Comparison of ENCODE assay signal across 8 cellular contexts in the genomic region with DNA sequence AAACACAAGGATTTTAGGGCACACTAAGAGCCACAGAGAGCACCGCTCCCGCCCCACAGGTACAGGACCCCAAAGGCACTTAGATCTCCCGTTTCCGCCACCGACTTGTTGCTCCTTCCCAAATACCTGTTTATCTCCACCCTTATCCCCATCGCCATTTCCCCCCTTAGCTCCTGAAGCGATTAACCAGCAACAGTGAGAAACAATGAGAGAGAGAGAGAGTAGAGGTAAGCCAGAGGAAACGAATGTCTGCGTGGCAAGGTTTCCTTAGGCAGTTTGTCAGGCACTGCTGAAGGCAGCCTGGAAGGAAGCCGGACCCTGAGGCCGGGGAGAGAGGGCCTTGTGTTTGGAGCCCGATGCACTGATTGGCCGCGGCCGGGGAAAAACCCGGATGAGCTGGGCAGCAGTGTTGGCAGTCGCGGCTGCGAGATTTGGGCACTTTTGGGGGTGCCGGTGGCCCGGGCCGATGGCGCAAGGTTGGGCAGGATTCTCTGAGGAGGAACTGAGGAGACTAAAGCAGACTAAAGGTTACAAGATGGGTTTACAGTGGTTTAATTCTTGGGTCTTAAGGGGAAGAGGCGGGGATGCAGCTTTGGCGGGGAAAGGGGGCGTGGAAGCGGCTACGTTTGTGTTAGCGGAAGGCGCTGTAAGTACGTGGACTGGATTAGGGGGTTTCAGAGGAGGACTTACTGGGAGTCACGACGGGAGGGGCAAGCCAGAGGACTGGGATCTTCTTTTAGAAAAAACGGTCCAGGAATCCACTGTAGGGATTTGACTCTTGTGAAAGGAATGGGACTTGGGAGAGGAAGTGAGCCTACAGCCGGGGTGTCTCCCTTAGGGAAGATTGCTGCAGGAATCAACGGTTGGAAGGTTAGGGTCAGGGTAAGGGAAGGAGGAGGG. TPM values are rescaled to one million over a fixed set of nuclear protein-coding genes. Genes with fewer than 3 reads are reported as not detected.
A peak's percentile ranks its signal among the peaks of the same experiment; 100 is the strongest.
DNase-seq lines count a peak whose midpoint lies in the region; ATAC-seq, FAIRE-seq and TF ChIP-seq lines count a peak whose summit lies in the region.

A gene with protein sequence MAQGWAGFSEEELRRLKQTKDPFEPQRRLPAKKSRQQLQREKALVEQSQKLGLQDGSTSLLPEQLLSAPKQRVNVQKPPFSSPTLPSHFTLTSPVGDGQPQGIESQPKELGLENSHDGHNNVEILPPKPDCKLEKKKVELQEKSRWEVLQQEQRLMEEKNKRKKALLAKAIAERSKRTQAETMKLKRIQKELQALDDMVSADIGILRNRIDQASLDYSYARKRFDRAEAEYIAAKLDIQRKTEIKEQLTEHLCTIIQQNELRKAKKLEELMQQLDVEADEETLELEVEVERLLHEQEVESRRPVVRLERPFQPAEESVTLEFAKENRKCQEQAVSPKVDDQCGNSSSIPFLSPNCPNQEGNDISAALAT (plus strand): TSS at position 409 of the 900 bp plus-strand sequence. CDS start 58 bp downstream, at position 467.

- ATAC-seq in GM18499 (IDR thresholded peaks at IDR 0.05; ENCODE audit: insufficient read depth, unreplicated experiment) (peak; percentile 81), HG02885 (IDR thresholded peaks at IDR 0.05; ENCODE audit: poor library complexity, unreplicated experiment) (peak; percentile 98), aorta (ENCODE audit: low FRiP score) (peak; percentile 97)

- H3K4me1 ChIP-seq in astrocyte (ENCODE audit: insufficient read depth, low read length), result peaks cover 7% of the 10 kb centered on the region
- H3K4me1 ChIP-seq in hepatocyte (ENCODE audit: insufficient read depth), result no peaks in the 10 kb centered on the region
- peaks cover 0 to 5% of the 10 kb centered on the region in 2 donors for H3K4me1 ChIP-seq in aorta (ENCODE audit: control insufficient read depth in 1 of 2, insufficient read depth in 2 of 2, low read length in 2 of 2)

- H3K27me3 ChIP-seq in astrocyte (ENCODE audit: insufficient read depth, low read length) (no peaks in the 10 kb centered on the region), hepatocyte (no peaks in the 10 kb centered on the region), aorta (ENCODE audit: control insufficient read depth in 1 of 2, insufficient read depth in 2 of 2, low read length in 1 of 2) (no peaks in the 10 kb centered on the region)

- H3K27ac Mint-ChIP-seq in astrocyte (ENCODE audit: unreplicated experiment), result no peak within 1 kb of the TSS

- DNase-seq in NCI-H1694 treated with DMSO at 0.1 percent for 48 hours (lab: John Stamatoyannopoulos, UW) (peak; percentile 85), astrocyte (ENCODE audit: low read depth) (peak; percentile 98), hepatocyte (ENCODE audit: low spot score) (peak; percentile 95), renal cortical epithelial cell (ENCODE audit: low read depth) (peak; percentile 85), aorta (peak; percentile 96 to 97)

- H3K4me1 Mint-ChIP-seq in astrocyte (ENCODE audit: low read depth, unreplicated experiment), result peaks cover 2% of the 10 kb centered on the region

- peak; percentile 77 for FAIRE-seq in astrocyte (lab: Jason Lieb, UNC)

- no peaks in the 10 kb centered on the region for H3K9me3 ChIP-seq in astrocyte (ENCODE audit: insufficient read depth, low read depth, low read length)
- no peaks in the 10 kb centered on the region for H3K9me3 ChIP-seq in hepatocyte (ENCODE audit: low read depth)
- no peaks in the 10 kb centered on the region for H3K9me3 ChIP-seq in aorta (ENCODE audit: control insufficient read depth, low read length)

- peak within 1 kb of the TSS; percentile 99 for H3K9ac ChIP-seq in astrocyte (ENCODE audit: low read length)

- H3K9me3 Mint-ChIP-seq in astrocyte (ENCODE audit: unreplicated experiment), result no peaks in the 10 kb centered on the region

- H2AFZ ChIP-seq in astrocyte (ENCODE audit: low read depth, low read length) (peak within 1 kb of the TSS; percentile 96), hepatocyte (peak within 1 kb of the TSS; percentile 85)

- H3K36me3 Mint-ChIP-seq in astrocyte (ENCODE audit: low read depth, unreplicated experiment), result no peaks in the 10 kb centered on the region

- H3K27ac ChIP-seq in astrocyte (ENCODE audit: low read depth, low read length) (peak within 1 kb of the TSS; percentile 99), hepatocyte (peak within 1 kb of the TSS; percentile 98), aorta (ENCODE audit: low read depth in 1 of 2, low read length in 2 of 2) (peak within 1 kb of the TSS; percentile 83 to 97)

- WGBS in hepatocyte (ENCODE audit: low lambda C conversion rate, missing lambda C conversion rate), result 1% methylated on average over 33 of the region's 36 CpGs
- WGBS in aorta, 2 donors, result 0% methylated on average over 36 of the region's 36 CpGs

- H3K79me2 ChIP-seq in astrocyte (ENCODE audit: insufficient read depth, low read length) (peaks cover 49% of the 10 kb centered on the region), hepatocyte (peaks cover 44% of the 10 kb centered on the region)

- H3K9me2 ChIP-seq in hepatocyte (replicated peaks; ENCODE audit: insufficient read depth), result no peaks in the 10 kb centered on the region

- H3K36me3 ChIP-seq in astrocyte (ENCODE audit: insufficient read depth, low read length) (peaks cover 4% of the 10 kb centered on the region), hepatocyte (replicated peaks; ENCODE audit: insufficient read depth, low read depth) (no peaks in the 10 kb centered on the region), aorta (ENCODE audit: control insufficient read depth in 1 of 2, insufficient read depth in 2 of 2, low read length in 1 of 2) (no peaks in the 10 kb centered on the region)

- no peak within 1 kb of the TSS for H3K4me3 Mint-ChIP-seq in astrocyte (ENCODE audit: unreplicated experiment)

- H3K4me3 ChIP-seq in astrocyte (ENCODE audit: insufficient read depth, low read depth, low read length) (peak within 1 kb of the TSS; percentile 84), hepatocyte (peak within 1 kb of the TSS; percentile 50), aorta (ENCODE audit: low read length in 2 of 2) (peak within 1 kb of the TSS; percentile 78 to 87)

- H3K4me2 ChIP-seq in astrocyte (ENCODE audit: low read length) (peak within 1 kb of the TSS; percentile 98), hepatocyte (peak within 1 kb of the TSS; percentile 86)

- intact Hi-C loops in T-helper 2 cell treated with Interferon-gamma antibody and Interleukin-4, amounts not matched to agents 100 ng/mL and 5 ng/mL, for 36 hours (cut with micrococcal nuclease), result loop anchor here (1.0 to 5.0 kb wide), 4 partner anchors 458 to 735 kb away; a partner anchor contains a TSS
- intact Hi-C loops in aorta (cut with DNase I), result loop anchor here (5.0 to 10.0 kb wide), 5 partner anchors 120 to 597 kb away; a partner anchor contains a TSS

- H3K27me3 Mint-ChIP-seq in astrocyte (ENCODE audit: low read depth, unreplicated experiment), result no peaks in the 10 kb centered on the region

- H4K20me1 ChIP-seq in astrocyte (ENCODE audit: insufficient read depth, low read length) (no peaks in the 10 kb centered on the region), hepatocyte (ENCODE audit: insufficient read depth, poor library complexity, severe bottlenecking) (no peaks in the 10 kb centered on the region)

- TF ChIP-seq CTCF in astrocyte (IDR thresholded peaks at IDR 0.05; ENCODE audit: insufficient read depth, low read depth, low read length), result no peak
- no peak for TF ChIP-seq CTCF in hepatocyte (IDR thresholded peaks at IDR 0.05; ENCODE audit: poor library complexity)

RNA-seq across cellular contexts. Expression of the gene that starts here (rescaled TPM):
- total RNA-seq in T-helper 2 cell treated with Interferon-gamma antibody and Interleukin-4, amounts not matched to agents 100 ng/mL and 5 ng/mL, for 36 hours, result 9.6 and 10.3 TPM in 2 replicates
- 11.2 and 16.4 TPM in 2 replicates for total RNA-seq in astrocyte
- 13.7 and 16.9 TPM in 2 replicates for total RNA-seq in hepatocyte
- polyA plus RNA-seq in hepatocyte, result 6.7 and 10.9 TPM in 2 replicates
- total RNA-seq in renal cortical epithelial cell, result 9.7 and 16.3 TPM in 2 replicates
- total RNA-seq in aorta, result 10 to 100 TPM; 16.1 to 18.4 TPM
- 10 to 100 TPM in 1 of 2 donors, 1 to 10 TPM in 1; 6.8 to 15.1 TPM for polyA plus RNA-seq in aorta

Comparison
In these comparisons a context has a peak if more than half of its experiments do, and no peak if none do; other contexts are left out.
1. Peak in every context shown above with its lines: DNase-seq, ATAC-seq, H3K4me3 ChIP-seq and H3K27ac ChIP-seq.